21 cellular contexts compared by ENCODE assay signal in genomic region chr18:59266019-59266369, GRCh38. TPM values are rescaled to one million over a fixed set of nuclear protein-coding genes. Genes with fewer than 3 reads are reported as not detected.
DNase-seq lines count a peak whose midpoint lies in the region; ATAC-seq and TF ChIP-seq lines count a peak whose summit lies in the region.
"Had no signal": no experiment of that assay in that cellular context is flagged by ENCODE, and none has a peak within 500 bp of the region (broad histone marks: within the 10 kb centered on the region; RNA-seq: fewer than 3 reads in every experiment).

No MANE protein-coding gene starts in this region.

- peaks cover 24% of the 10 kb centered on the region for H3K4me1 ChIP-seq in CD4-positive, alpha-beta memory T cell (ENCODE audit: insufficient read depth, low read length)

- peaks cover 10 to 56% (median 30%) of the 10 kb centered on the region in 4 donors for H3K4me1 Mint-ChIP-seq in CD4-positive, alpha-beta memory T cell
- H3K4me1 Mint-ChIP-seq in WTC11 = peaks cover 55% of the 10 kb centered on the region
- peaks cover 15 to 37% (median 24%) of the 10 kb centered on the region in 4 donors for H3K4me1 Mint-ChIP-seq in naive thymus-derived CD8-positive, alpha-beta T cell

- POLR2A ChIA-PET in CD4-positive, alpha-beta memory T cell (lab: Charles Lee; ENCODE audit: partially characterized antibody) = no interaction called here
- POLR2A ChIA-PET in WTC11 (lab: Charles Lee) = no interaction called here
- POLR2A ChIA-PET in naive thymus-derived CD8-positive, alpha-beta T cell (lab: Charles Lee) = no interaction called here

- H3K27ac ChIP-seq in CD4-positive, alpha-beta memory T cell (ENCODE audit: low read depth, low read length) = no peak overlapping the region
- H3K27ac ChIP-seq: BLaER1, esophagus squamous epithelium had no signal

- H3K27ac Mint-ChIP-seq in CD4-positive, alpha-beta memory T cell = no peak overlapping the region
- no peak overlapping the region for H3K27ac Mint-ChIP-seq in WTC11
- no peak overlapping the region for H3K27ac Mint-ChIP-seq in naive thymus-derived CD8-positive, alpha-beta T cell
- H3K27ac Mint-ChIP-seq: activated naive CD8-positive, alpha-beta T cell treated with anti-CD3 and anti-CD28 coated beads, Interleukin-2, amount 10 ng/mL, durations not matched to agents 7 days and 5 days had no signal

- CTCF ChIA-PET in CD4-positive, alpha-beta memory T cell (lab: Charles Lee; ENCODE audit: partially characterized antibody) = no interaction called here
- CTCF ChIA-PET in WTC11 (lab: Charles Lee) = interaction anchor here (1.0 to 4.9 kb wide), 6 partner anchors 7 to 178 kb away, joined by 3 to 45 read pairs (median 26); partner anchors contain the start of genes GRP and RAX

- no peak overlapping the region for H3K4me3 ChIP-seq in CD4-positive, alpha-beta memory T cell (ENCODE audit: low read length in 2 of 2)
- H3K4me3 ChIP-seq: BLaER1 had no signal

- DNase-seq in NCI-H82 (lab: John Stamatoyannopoulos, UW) = peak; percentile 18
- no peak for DNase-seq in NCI-H82 treated with DMSO at 0.1 percent for 48 hours (lab: John Stamatoyannopoulos, UW; ENCODE audit: unreplicated experiment)
- no peak for DNase-seq in CD4-positive, alpha-beta memory T cell
- no peak for DNase-seq in WTC11 (ENCODE audit: low spot score)
- no peak for DNase-seq in naive thymus-derived CD8-positive, alpha-beta T cell
- DNase-seq in NCI-H2107 (lab: John Stamatoyannopoulos, UW) = no peak
- DNase-seq in NCI-H2029 (lab: John Stamatoyannopoulos, UW) = no peak
- DNase-seq: activated naive CD8-positive, alpha-beta T cell treated with anti-CD3 and anti-CD28 coated beads, Interleukin-2, amount 10 ng/mL, durations not matched to agents 7 days and 5 days; effector CD8-positive, alpha-beta T cell; esophagus squamous epithelium; GF-D8; MM.1S; NCI-H526 treated with DMSO at 0.1 percent for 48 hours; SW 1271 had no signal

- peaks cover 0 to 11% (median 2%) of the 10 kb centered on the region in 8 donors for H3K9me3 Mint-ChIP-seq in CD4-positive, alpha-beta memory T cell
- H3K9me3 Mint-ChIP-seq in WTC11 = no peaks in the 10 kb centered on the region
- peaks cover 0 to 18% (median 1%) of the 10 kb centered on the region in 9 donors for H3K9me3 Mint-ChIP-seq in naive thymus-derived CD8-positive, alpha-beta T cell
- H3K9me3 Mint-ChIP-seq: activated naive CD8-positive, alpha-beta T cell treated with anti-CD3 and anti-CD28 coated beads, Interleukin-2, amount 10 ng/mL, durations not matched to agents 7 days and 5 days had no signal

- H3K9me3 ChIP-seq in CD4-positive, alpha-beta memory T cell (ENCODE audit: control insufficient read depth in 1 of 2, low read length in 2 of 2) = no peaks in the 10 kb centered on the region
- H3K9me3 ChIP-seq: esophagus squamous epithelium had no signal

- H3K27me3 Mint-ChIP-seq in CD4-positive, alpha-beta memory T cell = peaks cover 49 to 60% of the 10 kb centered on the region in 2 donors
- peaks cover 98% of the 10 kb centered on the region for H3K27me3 Mint-ChIP-seq in WTC11 (ENCODE audit: low read depth)
- H3K27me3 Mint-ChIP-seq in naive thymus-derived CD8-positive, alpha-beta T cell = peaks cover 42 to 84% (median 59%) of the 10 kb centered on the region in 5 donors

- H3K36me3 Mint-ChIP-seq in CD4-positive, alpha-beta memory T cell = peaks cover 0 to 3% of the 10 kb centered on the region in 2 donors
- no peaks in the 10 kb centered on the region; the same call in 1 of the 2 replicates for H3K36me3 Mint-ChIP-seq in WTC11
- peaks cover 0 to 12% (median 0%) of the 10 kb centered on the region in 3 donors for H3K36me3 Mint-ChIP-seq in naive thymus-derived CD8-positive, alpha-beta T cell
- H3K36me3 Mint-ChIP-seq: activated naive CD8-positive, alpha-beta T cell treated with anti-CD3 and anti-CD28 coated beads, Interleukin-2, amount 10 ng/mL, durations not matched to agents 7 days and 5 days had no signal

- TF ChIP-seq CTCF in WTC11 (IDR thresholded peaks at IDR 0.05) = no peak

- no peaks in the 10 kb centered on the region for H3K36me3 ChIP-seq in CD4-positive, alpha-beta memory T cell (ENCODE audit: insufficient read depth, low read length)
- H3K36me3 ChIP-seq: BLaER1, esophagus squamous epithelium had no signal

- H3K4me3 Mint-ChIP-seq in CD4-positive, alpha-beta memory T cell = peak overlapping the region in 5 of 8 donors; percentile 1 to 68 (median 52)
- peak overlapping the region; percentile 66; the same call in 1 of the 2 replicates for H3K4me3 Mint-ChIP-seq in WTC11
- peak overlapping the region in 7 of 10 donors; percentile 26 to 61 (median 46) for H3K4me3 Mint-ChIP-seq in naive thymus-derived CD8-positive, alpha-beta T cell

- intact Hi-C loops in CD4-positive, alpha-beta memory T cell (cut with micrococcal nuclease) = no loop called here

- peaks cover 46% of the 10 kb centered on the region for H3K27me3 ChIP-seq in CD4-positive, alpha-beta memory T cell (ENCODE audit: insufficient read depth, low read length)

- ATAC-seq in WTC11 (no peak), GM21423 (IDR thresholded peaks at IDR 0.05; ENCODE audit: unreplicated experiment) (no peak)
- ATAC-seq in naive thymus-derived CD8-positive, alpha-beta T cell = no peak
- ATAC-seq: left ventricle myocardium superior had no signal

TF ChIP-seq in WTC11, 78 proteins besides CTCF, POLR2A, EP300 and RAD21 (continues in another document):
- TF ChIP-seq FOXJ3 (CRISPR knock-in tag; IDR thresholded peaks at IDR 0.05; ENCODE audit: borderline replicate concordance) (no peak), ZBTB21 (CRISPR knock-in tag; IDR thresholded peaks at IDR 0.05; ENCODE audit: borderline replicate concordance) (no peak), NFE2L1 (CRISPR knock-in tag; IDR thresholded peaks at IDR 0.05) (no peak), FOXK1 (CRISPR knock-in tag; IDR thresholded peaks at IDR 0.05) (no peak), KAT7 (CRISPR knock-in tag; IDR thresholded peaks at IDR 0.05; ENCODE audit: borderline replicate concordance) (no peak), ATF2 (CRISPR knock-in tag; IDR thresholded peaks at IDR 0.05; ENCODE audit: borderline replicate concordance, low read depth) (no peak), ZNF532 (CRISPR knock-in tag; IDR thresholded peaks at IDR 0.05; ENCODE audit: borderline replicate concordance) (no peak), ZMAT4 (CRISPR knock-in tag; IDR thresholded peaks at IDR 0.05) (no peak), ATF1 (CRISPR knock-in tag; IDR thresholded peaks at IDR 0.05) (no peak)

RNA-seq across cellular contexts. Expression of gene RAX, which starts 7.3 kb away (rescaled TPM):
- total RNA-seq in CD4-positive, alpha-beta memory T cell = not detected
- not detected for polyA plus RNA-seq in CD4-positive, alpha-beta memory T cell
- 0.57 to 0.94 TPM (median 0.89 TPM) in 3 replicates for total RNA-seq in WTC11 (2021)
- total RNA-seq in naive thymus-derived CD8-positive, alpha-beta T cell = not detected
- not detected for polyA plus RNA-seq in naive thymus-derived CD8-positive, alpha-beta T cell
- total RNA-seq: activated naive CD8-positive, alpha-beta T cell treated with anti-CD3 and anti-CD28 coated beads, Interleukin-2, amount 10 ng/mL, durations not matched to agents 7 days and 5 days; esophagus squamous epithelium; glomerular endothelial cell; left ventricle myocardium superior; OCI-LY7; renal cortical epithelial cell; urinary bladder had no signal
- polyA plus RNA-seq: urinary bladder had no signal

RNA-seq across cellular contexts. Expression of gene GRP, which starts 46.0 kb away (rescaled TPM):
- total RNA-seq in CD4-positive, alpha-beta memory T cell = not detected
- polyA plus RNA-seq in CD4-positive, alpha-beta memory T cell = not detected
- 0.22 TPM in 1 of 3 replicates, not detected in the others for total RNA-seq in WTC11 (2021)
- total RNA-seq in naive thymus-derived CD8-positive, alpha-beta T cell = not detected
- polyA plus RNA-seq in naive thymus-derived CD8-positive, alpha-beta T cell = not detected
- total RNA-seq: activated naive CD8-positive, alpha-beta T cell treated with anti-CD3 and anti-CD28 coated beads, Interleukin-2, amount 10 ng/mL, durations not matched to agents 7 days and 5 days; esophagus squamous epithelium; glomerular endothelial cell; left ventricle myocardium superior; OCI-LY7; renal cortical epithelial cell; urinary bladder had no signal
- polyA plus RNA-seq: urinary bladder had no signal

RNA-seq across cellular contexts. Expression of gene CPLX4, which starts 52.5 kb away (rescaled TPM):
- not detected for total RNA-seq in CD4-positive, alpha-beta memory T cell
- polyA plus RNA-seq in CD4-positive, alpha-beta memory T cell = not detected
- total RNA-seq in WTC11 (2021) = not detected in 3 replicates
- not detected for total RNA-seq in naive thymus-derived CD8-positive, alpha-beta T cell
- not detected for polyA plus RNA-seq in naive thymus-derived CD8-positive, alpha-beta T cell
- total RNA-seq: activated naive CD8-positive, alpha-beta T cell treated with anti-CD3 and anti-CD28 coated beads, Interleukin-2, amount 10 ng/mL, durations not matched to agents 7 days and 5 days; glomerular endothelial cell; left ventricle myocardium superior; OCI-LY7; renal cortical epithelial cell; urinary bladder had no signal
- polyA plus RNA-seq: urinary bladder had no signal
